In the genomic region with DNA sequence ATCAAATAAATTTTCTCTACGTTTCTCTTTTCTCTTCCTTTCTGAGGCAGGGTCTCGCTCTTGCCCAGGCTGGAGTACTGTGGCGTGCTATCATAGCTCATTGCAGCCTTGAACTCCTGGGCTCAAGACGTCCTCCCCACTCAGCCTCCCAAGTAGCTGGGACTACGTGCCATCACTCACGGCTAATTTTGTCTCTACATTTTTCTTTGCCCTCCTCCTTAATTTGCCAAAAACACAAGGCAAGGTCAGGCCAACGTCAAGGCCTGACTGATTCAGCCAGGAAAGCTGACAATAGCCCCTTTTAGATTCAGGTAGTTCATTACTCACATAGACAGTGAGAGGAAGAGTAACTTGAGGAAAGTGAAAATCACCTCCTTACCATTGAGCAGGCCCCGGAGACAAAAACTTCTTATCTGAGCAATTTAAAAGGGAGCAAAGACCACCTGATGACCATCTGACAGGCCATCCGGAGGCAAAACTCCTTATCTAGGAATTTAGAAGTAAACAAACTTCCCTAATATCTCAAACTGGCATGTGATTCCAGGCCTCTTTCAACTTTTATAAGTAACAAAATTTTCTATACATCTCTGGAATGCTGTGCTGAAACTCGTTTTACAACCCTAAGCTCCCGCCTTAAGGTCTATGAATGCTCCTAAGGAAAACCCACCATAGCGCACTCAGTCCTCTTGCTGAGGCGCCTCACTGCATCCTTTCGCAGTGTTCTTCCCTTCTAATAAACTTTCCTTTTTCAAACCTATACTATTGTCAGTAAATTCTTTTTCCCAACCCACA, we compare ENCODE assay signal across 1 cellular context.
A peak's percentile ranks its signal among the peaks of the same experiment; 100 is the strongest.
TF ChIP-seq lines count a peak whose summit lies in the region.

No MANE protein-coding gene starts in this region.

TF ChIP-seq in HepG2, 621 proteins besides CTCF, POLR2A, EP300 and RAD21 (continued from another document and continues in another):
- TF ChIP-seq, protein P1, sequence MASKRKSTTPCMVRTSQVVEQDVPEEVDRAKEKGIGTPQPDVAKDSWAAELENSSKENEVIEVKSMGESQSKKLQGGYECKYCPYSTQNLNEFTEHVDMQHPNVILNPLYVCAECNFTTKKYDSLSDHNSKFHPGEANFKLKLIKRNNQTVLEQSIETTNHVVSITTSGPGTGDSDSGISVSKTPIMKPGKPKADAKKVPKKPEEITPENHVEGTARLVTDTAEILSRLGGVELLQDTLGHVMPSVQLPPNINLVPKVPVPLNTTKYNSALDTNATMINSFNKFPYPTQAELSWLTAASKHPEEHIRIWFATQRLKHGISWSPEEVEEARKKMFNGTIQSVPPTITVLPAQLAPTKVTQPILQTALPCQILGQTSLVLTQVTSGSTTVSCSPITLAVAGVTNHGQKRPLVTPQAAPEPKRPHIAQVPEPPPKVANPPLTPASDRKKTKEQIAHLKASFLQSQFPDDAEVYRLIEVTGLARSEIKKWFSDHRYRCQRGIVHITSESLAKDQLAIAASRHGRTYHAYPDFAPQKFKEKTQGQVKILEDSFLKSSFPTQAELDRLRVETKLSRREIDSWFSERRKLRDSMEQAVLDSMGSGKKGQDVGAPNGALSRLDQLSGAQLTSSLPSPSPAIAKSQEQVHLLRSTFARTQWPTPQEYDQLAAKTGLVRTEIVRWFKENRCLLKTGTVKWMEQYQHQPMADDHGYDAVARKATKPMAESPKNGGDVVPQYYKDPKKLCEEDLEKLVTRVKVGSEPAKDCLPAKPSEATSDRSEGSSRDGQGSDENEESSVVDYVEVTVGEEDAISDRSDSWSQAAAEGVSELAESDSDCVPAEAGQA (IDR thresholded peaks at IDR 0.05; ENCODE audit: low read depth): peak; percentile 34; the same call in 1 of the 2 replicates
- TF ChIP-seq, protein P1 (CRISPR knock-in tag; IDR thresholded peaks at IDR 0.05; ENCODE audit: borderline replicate concordance): no peak
- TF ChIP-seq CENPT (CRISPR knock-in tag; IDR thresholded peaks at IDR 0.05; ENCODE audit: low read depth) (no peak), ZNF251 (CRISPR knock-in tag; IDR thresholded peaks at IDR 0.05) (no peak), HDAC1 (CRISPR knock-in tag; IDR thresholded peaks at IDR 0.05) (no peak), ZNF367 (CRISPR knock-in tag; IDR thresholded peaks at IDR 0.05; ENCODE audit: borderline replicate concordance) (no peak), SIX1 (CRISPR knock-in tag; IDR thresholded peaks at IDR 0.05; ENCODE audit: borderline replicate concordance) (peak; percentile 25; the same call in 1 of the 2 replicates), SMAD3 (CRISPR knock-in tag; IDR thresholded peaks at IDR 0.05) (no peak), MIXL1 (CRISPR knock-in tag; IDR thresholded peaks at IDR 0.05) (0 out of 2 replicates have a peak, but pooled peaks have one; percentile 8), ZNF564 (CRISPR knock-in tag; IDR thresholded peaks at IDR 0.05) (no peak), PHF8 (CRISPR knock-in tag; IDR thresholded peaks at IDR 0.05) (no peak), FOSL2 (CRISPR knock-in tag; IDR thresholded peaks at IDR 0.05) (0 out of 2 replicates have a peak, but pooled peaks have one; percentile 9), ZNF24 (IDR thresholded peaks at IDR 0.05) (no peak), NCOA2 (CRISPR knock-in tag; IDR thresholded peaks at IDR 0.05) (peak; percentile 37; the same call in 1 of the 2 replicates), SP4 (CRISPR knock-in tag; IDR thresholded peaks at IDR 0.05) (0 out of 2 replicates have a peak, but pooled peaks have one; percentile 48)
- TF ChIP-seq, protein P2, sequence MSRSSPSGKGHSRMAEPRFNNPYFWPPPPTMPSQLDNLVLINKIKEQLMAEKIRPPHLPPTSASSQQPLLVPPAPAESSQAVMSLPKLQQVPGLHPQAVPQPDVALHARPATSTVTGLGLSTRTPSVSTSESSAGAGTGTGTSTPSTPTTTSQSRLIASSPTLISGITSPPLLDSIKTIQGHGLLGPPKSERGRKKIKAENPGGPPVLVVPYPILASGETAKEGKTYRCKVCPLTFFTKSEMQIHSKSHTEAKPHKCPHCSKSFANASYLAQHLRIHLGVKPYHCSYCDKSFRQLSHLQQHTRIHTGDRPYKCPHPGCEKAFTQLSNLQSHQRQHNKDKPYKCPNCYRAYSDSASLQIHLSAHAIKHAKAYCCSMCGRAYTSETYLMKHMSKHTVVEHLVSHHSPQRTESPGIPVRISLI (CRISPR knock-in tag; IDR thresholded peaks at IDR 0.05; ENCODE audit: borderline replicate concordance): 0 out of 2 replicates have a peak, but pooled peaks have one; percentile 13
- TF ChIP-seq, protein P3, sequence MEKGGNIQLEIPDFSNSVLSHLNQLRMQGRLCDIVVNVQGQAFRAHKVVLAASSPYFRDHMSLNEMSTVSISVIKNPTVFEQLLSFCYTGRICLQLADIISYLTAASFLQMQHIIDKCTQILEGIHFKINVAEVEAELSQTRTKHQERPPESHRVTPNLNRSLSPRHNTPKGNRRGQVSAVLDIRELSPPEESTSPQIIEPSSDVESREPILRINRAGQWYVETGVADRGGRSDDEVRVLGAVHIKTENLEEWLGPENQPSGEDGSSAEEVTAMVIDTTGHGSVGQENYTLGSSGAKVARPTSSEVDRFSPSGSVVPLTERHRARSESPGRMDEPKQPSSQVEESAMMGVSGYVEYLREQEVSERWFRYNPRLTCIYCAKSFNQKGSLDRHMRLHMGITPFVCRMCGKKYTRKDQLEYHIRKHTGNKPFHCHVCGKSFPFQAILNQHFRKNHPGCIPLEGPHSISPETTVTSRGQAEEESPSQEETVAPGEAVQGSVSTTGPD (CRISPR knock-in tag; IDR thresholded peaks at IDR 0.05): peak; percentile 51; the same call in 1 of the 2 replicates
- TF ChIP-seq, protein P4, sequence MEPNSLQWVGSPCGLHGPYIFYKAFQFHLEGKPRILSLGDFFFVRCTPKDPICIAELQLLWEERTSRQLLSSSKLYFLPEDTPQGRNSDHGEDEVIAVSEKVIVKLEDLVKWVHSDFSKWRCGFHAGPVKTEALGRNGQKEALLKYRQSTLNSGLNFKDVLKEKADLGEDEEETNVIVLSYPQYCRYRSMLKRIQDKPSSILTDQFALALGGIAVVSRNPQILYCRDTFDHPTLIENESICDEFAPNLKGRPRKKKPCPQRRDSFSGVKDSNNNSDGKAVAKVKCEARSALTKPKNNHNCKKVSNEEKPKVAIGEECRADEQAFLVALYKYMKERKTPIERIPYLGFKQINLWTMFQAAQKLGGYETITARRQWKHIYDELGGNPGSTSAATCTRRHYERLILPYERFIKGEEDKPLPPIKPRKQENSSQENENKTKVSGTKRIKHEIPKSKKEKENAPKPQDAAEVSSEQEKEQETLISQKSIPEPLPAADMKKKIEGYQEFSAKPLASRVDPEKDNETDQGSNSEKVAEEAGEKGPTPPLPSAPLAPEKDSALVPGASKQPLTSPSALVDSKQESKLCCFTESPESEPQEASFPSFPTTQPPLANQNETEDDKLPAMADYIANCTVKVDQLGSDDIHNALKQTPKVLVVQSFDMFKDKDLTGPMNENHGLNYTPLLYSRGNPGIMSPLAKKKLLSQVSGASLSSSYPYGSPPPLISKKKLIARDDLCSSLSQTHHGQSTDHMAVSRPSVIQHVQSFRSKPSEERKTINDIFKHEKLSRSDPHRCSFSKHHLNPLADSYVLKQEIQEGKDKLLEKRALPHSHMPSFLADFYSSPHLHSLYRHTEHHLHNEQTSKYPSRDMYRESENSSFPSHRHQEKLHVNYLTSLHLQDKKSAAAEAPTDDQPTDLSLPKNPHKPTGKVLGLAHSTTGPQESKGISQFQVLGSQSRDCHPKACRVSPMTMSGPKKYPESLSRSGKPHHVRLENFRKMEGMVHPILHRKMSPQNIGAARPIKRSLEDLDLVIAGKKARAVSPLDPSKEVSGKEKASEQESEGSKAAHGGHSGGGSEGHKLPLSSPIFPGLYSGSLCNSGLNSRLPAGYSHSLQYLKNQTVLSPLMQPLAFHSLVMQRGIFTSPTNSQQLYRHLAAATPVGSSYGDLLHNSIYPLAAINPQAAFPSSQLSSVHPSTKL (CRISPR knock-in tag; IDR thresholded peaks at IDR 0.05): peak; percentile 51; the same call in 1 of the 2 replicates
- TF ChIP-seq, protein P5, sequence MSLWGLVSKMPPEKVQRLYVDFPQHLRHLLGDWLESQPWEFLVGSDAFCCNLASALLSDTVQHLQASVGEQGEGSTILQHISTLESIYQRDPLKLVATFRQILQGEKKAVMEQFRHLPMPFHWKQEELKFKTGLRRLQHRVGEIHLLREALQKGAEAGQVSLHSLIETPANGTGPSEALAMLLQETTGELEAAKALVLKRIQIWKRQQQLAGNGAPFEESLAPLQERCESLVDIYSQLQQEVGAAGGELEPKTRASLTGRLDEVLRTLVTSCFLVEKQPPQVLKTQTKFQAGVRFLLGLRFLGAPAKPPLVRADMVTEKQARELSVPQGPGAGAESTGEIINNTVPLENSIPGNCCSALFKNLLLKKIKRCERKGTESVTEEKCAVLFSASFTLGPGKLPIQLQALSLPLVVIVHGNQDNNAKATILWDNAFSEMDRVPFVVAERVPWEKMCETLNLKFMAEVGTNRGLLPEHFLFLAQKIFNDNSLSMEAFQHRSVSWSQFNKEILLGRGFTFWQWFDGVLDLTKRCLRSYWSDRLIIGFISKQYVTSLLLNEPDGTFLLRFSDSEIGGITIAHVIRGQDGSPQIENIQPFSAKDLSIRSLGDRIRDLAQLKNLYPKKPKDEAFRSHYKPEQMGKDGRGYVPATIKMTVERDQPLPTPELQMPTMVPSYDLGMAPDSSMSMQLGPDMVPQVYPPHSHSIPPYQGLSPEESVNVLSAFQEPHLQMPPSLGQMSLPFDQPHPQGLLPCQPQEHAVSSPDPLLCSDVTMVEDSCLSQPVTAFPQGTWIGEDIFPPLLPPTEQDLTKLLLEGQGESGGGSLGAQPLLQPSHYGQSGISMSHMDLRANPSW (CRISPR knock-in tag; IDR thresholded peaks at IDR 0.05; ENCODE audit: borderline replicate concordance): no peak
- TF ChIP-seq, protein P6, sequence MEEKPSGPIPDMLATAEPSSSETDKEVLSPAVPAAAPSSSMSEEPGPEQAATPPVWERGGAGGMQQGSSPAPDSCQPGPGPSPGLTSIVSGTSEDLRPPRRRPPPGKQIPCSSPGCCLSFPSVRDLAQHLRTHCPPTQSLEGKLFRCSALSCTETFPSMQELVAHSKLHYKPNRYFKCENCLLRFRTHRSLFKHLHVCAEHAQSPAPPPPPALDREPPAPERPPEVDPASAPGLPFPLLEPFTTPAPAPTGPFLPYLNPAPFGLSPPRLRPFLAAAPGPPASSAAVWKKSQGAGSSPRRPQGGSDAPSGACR (CRISPR knock-in tag; IDR thresholded peaks at IDR 0.05): 0 out of 2 replicates have a peak, but pooled peaks have one; percentile 7
- TF ChIP-seq, protein P7, sequence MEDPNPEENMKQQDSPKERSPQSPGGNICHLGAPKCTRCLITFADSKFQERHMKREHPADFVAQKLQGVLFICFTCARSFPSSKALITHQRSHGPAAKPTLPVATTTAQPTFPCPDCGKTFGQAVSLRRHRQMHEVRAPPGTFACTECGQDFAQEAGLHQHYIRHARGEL (CRISPR knock-in tag; IDR thresholded peaks at IDR 0.05): no peak
- TF ChIP-seq, protein P8, sequence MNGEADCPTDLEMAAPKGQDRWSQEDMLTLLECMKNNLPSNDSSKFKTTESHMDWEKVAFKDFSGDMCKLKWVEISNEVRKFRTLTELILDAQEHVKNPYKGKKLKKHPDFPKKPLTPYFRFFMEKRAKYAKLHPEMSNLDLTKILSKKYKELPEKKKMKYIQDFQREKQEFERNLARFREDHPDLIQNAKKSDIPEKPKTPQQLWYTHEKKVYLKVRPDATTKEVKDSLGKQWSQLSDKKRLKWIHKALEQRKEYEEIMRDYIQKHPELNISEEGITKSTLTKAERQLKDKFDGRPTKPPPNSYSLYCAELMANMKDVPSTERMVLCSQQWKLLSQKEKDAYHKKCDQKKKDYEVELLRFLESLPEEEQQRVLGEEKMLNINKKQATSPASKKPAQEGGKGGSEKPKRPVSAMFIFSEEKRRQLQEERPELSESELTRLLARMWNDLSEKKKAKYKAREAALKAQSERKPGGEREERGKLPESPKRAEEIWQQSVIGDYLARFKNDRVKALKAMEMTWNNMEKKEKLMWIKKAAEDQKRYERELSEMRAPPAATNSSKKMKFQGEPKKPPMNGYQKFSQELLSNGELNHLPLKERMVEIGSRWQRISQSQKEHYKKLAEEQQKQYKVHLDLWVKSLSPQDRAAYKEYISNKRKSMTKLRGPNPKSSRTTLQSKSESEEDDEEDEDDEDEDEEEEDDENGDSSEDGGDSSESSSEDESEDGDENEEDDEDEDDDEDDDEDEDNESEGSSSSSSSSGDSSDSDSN (CRISPR knock-in tag; IDR thresholded peaks at IDR 0.05): peak; percentile 36; the same call in 1 of the 2 replicates
- TF ChIP-seq, protein P9, sequence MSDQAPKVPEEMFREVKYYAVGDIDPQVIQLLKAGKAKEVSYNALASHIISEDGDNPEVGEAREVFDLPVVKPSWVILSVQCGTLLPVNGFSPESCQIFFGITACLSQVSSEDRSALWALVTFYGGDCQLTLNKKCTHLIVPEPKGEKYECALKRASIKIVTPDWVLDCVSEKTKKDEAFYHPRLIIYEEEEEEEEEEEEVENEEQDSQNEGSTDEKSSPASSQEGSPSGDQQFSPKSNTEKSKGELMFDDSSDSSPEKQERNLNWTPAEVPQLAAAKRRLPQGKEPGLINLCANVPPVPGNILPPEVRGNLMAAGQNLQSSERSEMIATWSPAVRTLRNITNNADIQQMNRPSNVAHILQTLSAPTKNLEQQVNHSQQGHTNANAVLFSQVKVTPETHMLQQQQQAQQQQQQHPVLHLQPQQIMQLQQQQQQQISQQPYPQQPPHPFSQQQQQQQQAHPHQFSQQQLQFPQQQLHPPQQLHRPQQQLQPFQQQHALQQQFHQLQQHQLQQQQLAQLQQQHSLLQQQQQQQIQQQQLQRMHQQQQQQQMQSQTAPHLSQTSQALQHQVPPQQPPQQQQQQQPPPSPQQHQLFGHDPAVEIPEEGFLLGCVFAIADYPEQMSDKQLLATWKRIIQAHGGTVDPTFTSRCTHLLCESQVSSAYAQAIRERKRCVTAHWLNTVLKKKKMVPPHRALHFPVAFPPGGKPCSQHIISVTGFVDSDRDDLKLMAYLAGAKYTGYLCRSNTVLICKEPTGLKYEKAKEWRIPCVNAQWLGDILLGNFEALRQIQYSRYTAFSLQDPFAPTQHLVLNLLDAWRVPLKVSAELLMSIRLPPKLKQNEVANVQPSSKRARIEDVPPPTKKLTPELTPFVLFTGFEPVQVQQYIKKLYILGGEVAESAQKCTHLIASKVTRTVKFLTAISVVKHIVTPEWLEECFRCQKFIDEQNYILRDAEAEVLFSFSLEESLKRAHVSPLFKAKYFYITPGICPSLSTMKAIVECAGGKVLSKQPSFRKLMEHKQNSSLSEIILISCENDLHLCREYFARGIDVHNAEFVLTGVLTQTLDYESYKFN (CRISPR knock-in tag; conservative IDR thresholded peaks at IDR 0.05): peak; percentile 31; the same call in 1 of the 2 replicates
- TF ChIP-seq, protein P10, sequence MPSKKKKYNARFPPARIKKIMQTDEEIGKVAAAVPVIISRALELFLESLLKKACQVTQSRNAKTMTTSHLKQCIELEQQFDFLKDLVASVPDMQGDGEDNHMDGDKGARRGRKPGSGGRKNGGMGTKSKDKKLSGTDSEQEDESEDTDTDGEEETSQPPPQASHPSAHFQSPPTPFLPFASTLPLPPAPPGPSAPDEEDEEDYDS (CRISPR knock-in tag; IDR thresholded peaks at IDR 0.05): no peak
